In genomic region chr9:133379153-133380086, GRCh38 we compare ENCODE assay signal across 17 cellular contexts. TPM values are rescaled to one million over a fixed set of nuclear protein-coding genes. Genes with fewer than 3 reads are reported as not detected.
DNase-seq lines count a peak whose midpoint lies in the region; ATAC-seq, FAIRE-seq and TF ChIP-seq lines count a peak whose summit lies in the region.
"Had no signal": no experiment of that assay in that cellular context is flagged by ENCODE, and none has a peak within 500 bp of the region (broad histone marks: within the 10 kb centered on the region; RNA-seq: fewer than 3 reads in every experiment).

No MANE protein-coding gene starts in this region.

- peak overlapping the region; percentile 56 for H3K4me2 ChIP-seq in HepG2 (ENCODE audit: low read depth, low read length)
- H3K4me2 ChIP-seq in neuronal stem cell (ENCODE audit: insufficient read depth, low read length, poor library complexity, severe bottlenecking) = no peak overlapping the region
- H3K4me2 ChIP-seq: BLaER1 had no signal

- H3K4me1 Mint-ChIP-seq in glutamatergic neuron (ENCODE audit: low read depth, unreplicated experiment) = no peaks in the 10 kb centered on the region

- peaks cover 3% of the 10 kb centered on the region for H3K27me3 Mint-ChIP-seq in glutamatergic neuron (ENCODE audit: unreplicated experiment)

- no peak for TF ChIP-seq CTCF in HepG2 (CRISPR knock-in tag; IDR thresholded peaks at IDR 0.05)
- TF ChIP-seq CTCF in right lobe of liver (IDR thresholded peaks at IDR 0.05) = no peak
- TF ChIP-seq CTCF in glutamatergic neuron (IDR thresholded peaks at IDR 0.05; ENCODE audit: partially characterized antibody, unreplicated experiment) = no peak

- 63% methylated on average over 10 of the region's 14 CpGs for WGBS in HepG2 (ENCODE audit: low lambda C conversion rate)
- WGBS in right lobe of liver (ENCODE audit: insufficient coverage, low coverage, low lambda C conversion rate, missing lambda C conversion rate) = 95% methylated on average over 5 of the region's 14 CpGs
- no CpG with 5 or more reads among the region's 14 CpGs for WGBS in neuronal stem cell (ENCODE audit: extremely low coverage in 2 of 2, insufficient read length in 2 of 2, insufficient replicate concordance in 1 of 2), 2 donors

- peaks cover 8% of the 10 kb centered on the region; the same call in 1 of the 2 replicates for H4K20me1 ChIP-seq in HepG2 (ENCODE audit: insufficient read depth, low read length)

- intact Hi-C loops in HepG2 (cut with micrococcal nuclease; ENCODE audit: unreplicated experiment) (no loop called here), right lobe of liver (cut with DNase I) (loop anchor here in 1 of 2 donors (10.0 kb wide), 1 partner anchor 45 kb away; the partner anchor contains the start of gene SURF6)

- H2AK5ac ChIP-seq in neuronal stem cell (ENCODE audit: low read depth, low read length) = peak overlapping the region; percentile 40

- H3K23ac ChIP-seq in neuronal stem cell (ENCODE audit: low read depth, low read length, poor library complexity) = peak overlapping the region; percentile 39

- no peak for FAIRE-seq in HepG2 (lab: Jason Lieb, UNC)
- FAIRE-seq: H54 had no signal

- POLR2A ChIA-PET in HepG2 (lab: Yijun Ruan, JAX) = interaction anchor here (0.8 to 3.3 kb wide), 4 partner anchors 10 to 80 kb away, joined by 3 to 16 read pairs (median 4); partner anchors contain the start of genes CACFD1, MED22 and RPL7A

- peak overlapping the region; percentile 20 for H2BK15ac ChIP-seq in neuronal stem cell (ENCODE audit: low read length)

- peaks cover 3% of the 10 kb centered on the region for H3K9me3 Mint-ChIP-seq in glutamatergic neuron (ENCODE audit: unreplicated experiment)

- ATAC-seq in HepG2 (no peak), right lobe of liver (no peak), HG03432 (IDR thresholded peaks at IDR 0.05; ENCODE audit: unreplicated experiment) (no peak)
- ATAC-seq: Panc1 had no signal

- H3K4me3 ChIP-seq in HepG2 (replicated peaks in 1 of 3; ENCODE audit: insufficient read depth in 1 of 3, low read depth in 2 of 3, low read length in 3 of 3) (peak overlapping the region in 1 of 3 experiments; percentile 7; a peak in 1 of 6 replicates), right lobe of liver (no peak overlapping the region), neuronal stem cell (ENCODE audit: low read length in 2 of 2) (peak overlapping the region in 1 of 2 donors; percentile 14)
- H3K4me3 ChIP-seq: BLaER1 had no signal

- no peak overlapping the region for H2BK120ac ChIP-seq in neuronal stem cell (ENCODE audit: low read depth, low read length)

- H3K4me1 ChIP-seq in HepG2 (ENCODE audit: insufficient read depth, low read length) (peaks cover 44% of the 10 kb centered on the region), right lobe of liver (peaks cover 0 to 7% (median under 1%) of the 10 kb centered on the region in 4 donors), neuronal stem cell (ENCODE audit: control insufficient read depth in 2 of 2, insufficient read depth in 1 of 2, low read depth in 1 of 2, low read length in 2 of 2) (peaks cover 2 to 7% of the 10 kb centered on the region in 2 donors)

- H2AFZ ChIP-seq in HepG2 (ENCODE audit: low read length) (no peak overlapping the region), neuronal stem cell (ENCODE audit: low read length) (no peak overlapping the region)

- CTCF ChIA-PET in HepG2 (lab: Yijun Ruan, JAX; ENCODE audit: low intra/inter-chr PET ratio, low total read pairs) = no interaction called here

- DNase-seq in HepG2 (ENCODE audit: low spot score) (no peak), right lobe of liver (no peak), glutamatergic neuron (no peak), neuronal stem cell (ENCODE audit: low spot score) (no peak), inferior parietal cortex (ENCODE audit: extremely low spot score) (no peak), SKM-1 (lab: John Stamatoyannopoulos, UW; ENCODE audit: unreplicated experiment) (no peak)
- no peak for DNase-seq in activated CD4-positive, alpha-beta T cell treated with anti-CD3 and anti-CD28 coated beads, Interleukin-2, amount 50 U/mL, for 1 hour
- DNase-seq: DMS153, Kasumi-1, NCI-H1930, NCI-H510A treated with DMSO at 0.1 percent for 48 hours, Right ventricle myocardium superior had no signal

- peaks cover 2% of the 10 kb centered on the region for H3K79me1 ChIP-seq in neuronal stem cell (ENCODE audit: low read depth, low read length)

- no peak overlapping the region for H3K4ac ChIP-seq in neuronal stem cell (ENCODE audit: low read length)

- H3K36me3 ChIP-seq in HepG2 (replicated peaks in 1 of 2; ENCODE audit: control insufficient read depth in 1 of 2, insufficient read depth in 2 of 2, low read length in 2 of 2) (no peaks in the 10 kb centered on the region), right lobe of liver (no peaks in the 10 kb centered on the region), neuronal stem cell (replicated peaks in 1 of 2; ENCODE audit: control insufficient read depth in 2 of 2, insufficient read depth in 2 of 2, low read length in 2 of 2) (peaks cover 0 to 2% of the 10 kb centered on the region in 2 donors)
- H3K36me3 ChIP-seq: BLaER1 had no signal

- H3K4me3 Mint-ChIP-seq in glutamatergic neuron (ENCODE audit: unreplicated experiment) = no peak overlapping the region

- in situ Hi-C loops in HepG2 (cut with HindIII; ENCODE audit: extremely low pct_ligation_motif_present, low pct_unique_long_range_greater_than_20kb) = no loop called here

- no peak overlapping the region for H4K91ac ChIP-seq in neuronal stem cell (ENCODE audit: low read depth, low read length, poor library complexity)

- H4K8ac ChIP-seq in neuronal stem cell (ENCODE audit: low read depth, low read length) = no peak overlapping the region

- H3K36me3 Mint-ChIP-seq in glutamatergic neuron (ENCODE audit: unreplicated experiment) = no peaks in the 10 kb centered on the region

- peak overlapping the region; percentile 32 for H3K14ac ChIP-seq in neuronal stem cell (ENCODE audit: low read length)

- TF ChIP-seq RAD21 in HepG2 (CRISPR knock-in tag; IDR thresholded peaks at IDR 0.05) = no peak

- peak overlapping the region; percentile 72 for H3K18ac ChIP-seq in neuronal stem cell (ENCODE audit: low read length)

- peak overlapping the region; percentile 17 for H3K27ac Mint-ChIP-seq in glutamatergic neuron (ENCODE audit: unreplicated experiment)

- H3K9ac ChIP-seq in HepG2 (ENCODE audit: insufficient read depth, low read depth, low read length) (0 out of 2 replicates have a peak overlapping the region, but pooled peaks have one; percentile 23), neuronal stem cell (ENCODE audit: low read depth, low read length, poor library complexity) (no peak overlapping the region)
- H3K9ac ChIP-seq: BLaER1 had no signal

- no peak overlapping the region for H2BK5ac ChIP-seq in neuronal stem cell (ENCODE audit: low read length)

- no peak for TF ChIP-seq POLR2A in HepG2 (IDR thresholded peaks at IDR 0.05; ENCODE audit: insufficient read depth in 1 of 2, low read depth in 2 of 2, low read length in 2 of 2)
- TF ChIP-seq POLR2A in right lobe of liver (IDR thresholded peaks at IDR 0.05) = no peak

- no TSS peak for BruUV-seq in HepG2 (replicated peaks; lab: Mats Ljungman, UMichigan)

- H3K27ac ChIP-seq in HepG2 (ENCODE audit: extremely low read length, insufficient read depth, low read length) (no peak overlapping the region), right lobe of liver (no peak overlapping the region), neuronal stem cell (replicated peaks; ENCODE audit: low read length) (no peak overlapping the region)
- H3K27ac ChIP-seq: 22Rv1, BLaER1 had no signal

- no peak for TF ChIP-seq EP300 in HepG2 (IDR thresholded peaks at IDR 0.05; ENCODE audit: low read depth in 2 of 2, low read length in 2 of 2)
- no peak for TF ChIP-seq EP300 in HepG2 (CRISPR knock-in tag; IDR thresholded peaks at IDR 0.05; ENCODE audit: borderline replicate concordance)

- H3K27me3 ChIP-seq in HepG2 (ENCODE audit: control insufficient read depth in 1 of 2, insufficient read depth in 2 of 2, low read length in 2 of 2) (no peaks in the 10 kb centered on the region), right lobe of liver (no peaks in the 10 kb centered on the region), neuronal stem cell (ENCODE audit: control insufficient read depth in 3 of 3, insufficient read depth in 3 of 3, low read depth in 1 of 3, low read length in 3 of 3) (peaks cover 0 to 3% (median 0%) of the 10 kb centered on the region in 3 experiments)
- H3K27me3 ChIP-seq: BLaER1 had no signal

- H3K79me2 ChIP-seq in HepG2 (ENCODE audit: insufficient read depth, low read length) = peaks cover 11% of the 10 kb centered on the region

- H3K9me3 ChIP-seq in HepG2 (ENCODE audit: low read length) (peaks cover 10% of the 10 kb centered on the region; the same call in 1 of the 2 replicates), right lobe of liver (no peaks in the 10 kb centered on the region), neuronal stem cell (replicated peaks in 1 of 2; ENCODE audit: control insufficient read depth in 2 of 2, insufficient read depth in 1 of 2, low read depth in 1 of 2, low read length in 2 of 2) (peaks cover 7 to 10% of the 10 kb centered on the region in 2 donors)

- H2BK12ac ChIP-seq in neuronal stem cell (ENCODE audit: low read length) = no peak overlapping the region

RNA-seq across cellular contexts. Expression of gene STKLD1, which starts 3.3 kb away (rescaled TPM):
- 1.1 and 2.2 TPM in 2 replicates for total RNA-seq in HepG2 (2016; rRNA removed; fragmentation: Illumina TruSeq; extraction: Trizol)
- total RNA-seq in HepG2 (2016; cell fraction: cytosol; rRNA removed; fragmentation: Illumina TruSeq; extraction: Trizol; ENCODE audit: low read depth) = 3.2 and 4.6 TPM in 2 replicates
- 1.6 TPM in 2 replicates for total RNA-seq in HepG2 (2016; cell fraction: insoluble cytoplasmic fraction; rRNA removed; fragmentation: Illumina TruSeq; extraction: Trizol)
- total RNA-seq in HepG2 (2016; cell fraction: membrane; rRNA removed; fragmentation: Illumina TruSeq; extraction: Trizol) = 3.7 and 4.8 TPM in 2 replicates
- total RNA-seq in HepG2 (2016; cell fraction: nucleus; rRNA removed; fragmentation: Illumina TruSeq; extraction: Trizol) = 0.53 and 0.75 TPM in 2 replicates
- 1.5 and 3.8 TPM in 2 replicates for polyA plus RNA-seq in HepG2 (2011; rRNA removed)
- 2.0 and 2.7 TPM in 2 replicates for polyA plus RNA-seq in HepG2 (2011; cell fraction: cytosol; rRNA removed)
- polyA plus RNA-seq in HepG2 (2011; cell fraction: nucleus; rRNA removed) = 0.87 and 3.7 TPM in 2 replicates
- polyA plus RNA-seq in HepG2 (2012) = 3.1 and 4.8 TPM in 2 replicates
- polyA plus RNA-seq in HepG2 (2016; cell fraction: cytosol; fragmentation: Illumina TruSeq; extraction: Trizol; ENCODE audit: low read depth) = 4.2 and 4.8 TPM in 2 replicates
- 1.5 and 2.2 TPM in 2 replicates for polyA plus RNA-seq in HepG2 (2016; cell fraction: insoluble cytoplasmic fraction; fragmentation: Illumina TruSeq; extraction: Trizol; ENCODE audit: low read depth)
- polyA plus RNA-seq in HepG2 (2016; cell fraction: membrane; fragmentation: Illumina TruSeq; extraction: Trizol; ENCODE audit: low read depth) = 3.8 and 5.3 TPM in 2 replicates
- 1.2 and 2.1 TPM in 2 replicates for polyA plus RNA-seq in HepG2 (2016; cell fraction: nucleus; fragmentation: Illumina TruSeq; extraction: Trizol; ENCODE audit: insufficient read depth, low read depth)
- 0.56 and 1.5 TPM in 2 replicates for polyA minus RNA-seq in HepG2 (2011; rRNA and poly(A)+ RNA removed; ENCODE audit: low replicate concordance)
- polyA minus RNA-seq in HepG2 (2011; cell fraction: cytosol; rRNA and poly(A)+ RNA removed) = 0.59 TPM in 1 of 2 replicates, not detected in the other
- polyA minus RNA-seq in HepG2 (2011; cell fraction: nucleus; rRNA and poly(A)+ RNA removed) = 0.77 and 1.1 TPM in 2 replicates
- total RNA-seq in right lobe of liver = 1 to 10 TPM in 2 of 6 experiments, under 1 TPM in 3, not detected in 1; 0.43 to 2.6 (median 0.81) TPM
- total RNA-seq in glutamatergic neuron (ENCODE audit: unreplicated experiment) = 2.6 TPM
- polyA plus RNA-seq in neuronal stem cell (2013, experiment 1 of 2) = 1.9 TPM
- 1.6 TPM for polyA plus RNA-seq in neuronal stem cell (2013, experiment 2 of 2)

RNA-seq across cellular contexts. Expression of gene SURF4, which starts 3.6 kb away (rescaled TPM):
- total RNA-seq in HepG2 (2016; rRNA removed; fragmentation: Illumina TruSeq; extraction: Trizol) (135 and 265 TPM in 2 replicates), right lobe of liver (100 to 1,000 TPM; 181 to 243 (median 213) TPM), glutamatergic neuron (ENCODE audit: unreplicated experiment) (111 TPM)
- total RNA-seq in HepG2 (2016; cell fraction: cytosol; rRNA removed; fragmentation: Illumina TruSeq; extraction: Trizol; ENCODE audit: low read depth) = 32.2 and 32.9 TPM in 2 replicates
- 115 and 269 TPM in 2 replicates for total RNA-seq in HepG2 (2016; cell fraction: insoluble cytoplasmic fraction; rRNA removed; fragmentation: Illumina TruSeq; extraction: Trizol)
- 110 and 114 TPM in 2 replicates for total RNA-seq in HepG2 (2016; cell fraction: membrane; rRNA removed; fragmentation: Illumina TruSeq; extraction: Trizol)
- 228 and 275 TPM in 2 replicates for total RNA-seq in HepG2 (2016; cell fraction: nucleus; rRNA removed; fragmentation: Illumina TruSeq; extraction: Trizol)
- polyA plus RNA-seq in HepG2 (2011; rRNA removed) = 220 and 224 TPM in 2 replicates
- polyA plus RNA-seq in HepG2 (2011; cell fraction: cytosol; rRNA removed) = 264 and 277 TPM in 2 replicates
- polyA plus RNA-seq in HepG2 (2011; cell fraction: nucleus; rRNA removed) = 180 and 191 TPM in 2 replicates
- polyA plus RNA-seq in HepG2 (2012) = 188 and 224 TPM in 2 replicates
- polyA plus RNA-seq in HepG2 (2016; cell fraction: cytosol; fragmentation: Illumina TruSeq; extraction: Trizol; ENCODE audit: low read depth) = 32.1 and 37.0 TPM in 2 replicates
- polyA plus RNA-seq in HepG2 (2016; cell fraction: insoluble cytoplasmic fraction; fragmentation: Illumina TruSeq; extraction: Trizol; ENCODE audit: low read depth) = 124 and 145 TPM in 2 replicates
- polyA plus RNA-seq in HepG2 (2016; cell fraction: membrane; fragmentation: Illumina TruSeq; extraction: Trizol; ENCODE audit: low read depth) = 76.2 and 78.0 TPM in 2 replicates
- polyA plus RNA-seq in HepG2 (2016; cell fraction: nucleus; fragmentation: Illumina TruSeq; extraction: Trizol; ENCODE audit: insufficient read depth, low read depth) = 397 and 400 TPM in 2 replicates
- polyA minus RNA-seq in HepG2 (2011; rRNA and poly(A)+ RNA removed; ENCODE audit: low replicate concordance) = 375 and 710 TPM in 2 replicates
- 173 and 200 TPM in 2 replicates for polyA minus RNA-seq in HepG2 (2011; cell fraction: cytosol; rRNA and poly(A)+ RNA removed)
- 72.5 and 84.8 TPM in 2 replicates for polyA minus RNA-seq in HepG2 (2011; cell fraction: nucleus; rRNA and poly(A)+ RNA removed)
- polyA plus RNA-seq in neuronal stem cell (2013, experiment 1 of 2) = 107 TPM
- polyA plus RNA-seq in neuronal stem cell (2013, experiment 2 of 2) = 106 TPM

RNA-seq across cellular contexts. Expression of gene SURF2, which starts 23.1 kb away (rescaled TPM):
- total RNA-seq in HepG2 (2016; rRNA removed; fragmentation: Illumina TruSeq; extraction: Trizol) = 10.3 and 13.6 TPM in 2 replicates
- total RNA-seq in HepG2 (2016; cell fraction: cytosol; rRNA removed; fragmentation: Illumina TruSeq; extraction: Trizol; ENCODE audit: low read depth) = 10.3 and 15.8 TPM in 2 replicates
- 12.0 and 12.6 TPM in 2 replicates for total RNA-seq in HepG2 (2016; cell fraction: insoluble cytoplasmic fraction; rRNA removed; fragmentation: Illumina TruSeq; extraction: Trizol)
- 10.0 and 13.9 TPM in 2 replicates for total RNA-seq in HepG2 (2016; cell fraction: membrane; rRNA removed; fragmentation: Illumina TruSeq; extraction: Trizol)
- total RNA-seq in HepG2 (2016; cell fraction: nucleus; rRNA removed; fragmentation: Illumina TruSeq; extraction: Trizol) = 4.1 and 4.4 TPM in 2 replicates
- 6.1 and 6.3 TPM in 2 replicates for polyA plus RNA-seq in HepG2 (2011; rRNA removed)
- 6.8 and 9.7 TPM in 2 replicates for polyA plus RNA-seq in HepG2 (2011; cell fraction: cytosol; rRNA removed)
- 6.6 and 8.7 TPM in 2 replicates for polyA plus RNA-seq in HepG2 (2011; cell fraction: nucleus; rRNA removed)
- polyA plus RNA-seq in HepG2 (2012) = 6.8 and 8.6 TPM in 2 replicates
- 14.4 and 20.2 TPM in 2 replicates for polyA plus RNA-seq in HepG2 (2016; cell fraction: cytosol; fragmentation: Illumina TruSeq; extraction: Trizol; ENCODE audit: low read depth)
- polyA plus RNA-seq in HepG2 (2016; cell fraction: insoluble cytoplasmic fraction; fragmentation: Illumina TruSeq; extraction: Trizol; ENCODE audit: low read depth) = 19.8 and 21.6 TPM in 2 replicates
- 12.6 and 15.8 TPM in 2 replicates for polyA plus RNA-seq in HepG2 (2016; cell fraction: membrane; fragmentation: Illumina TruSeq; extraction: Trizol; ENCODE audit: low read depth)
- 11.3 and 11.9 TPM in 2 replicates for polyA plus RNA-seq in HepG2 (2016; cell fraction: nucleus; fragmentation: Illumina TruSeq; extraction: Trizol; ENCODE audit: insufficient read depth, low read depth)
- polyA minus RNA-seq in HepG2 (2011; rRNA and poly(A)+ RNA removed; ENCODE audit: low replicate concordance) = 3.5 and 24.4 TPM in 2 replicates
- 2.3 and 5.0 TPM in 2 replicates for polyA minus RNA-seq in HepG2 (2011; cell fraction: cytosol; rRNA and poly(A)+ RNA removed)
- polyA minus RNA-seq in HepG2 (2011; cell fraction: nucleus; rRNA and poly(A)+ RNA removed) = 1.6 and 2.3 TPM in 2 replicates
- total RNA-seq in right lobe of liver = 10 to 100 TPM in 2 of 6 experiments, 1 to 10 TPM in 4; 6.3 to 16.9 (median 8.2) TPM
- total RNA-seq in glutamatergic neuron (ENCODE audit: unreplicated experiment) = 24.0 TPM
- 22.0 TPM for polyA plus RNA-seq in neuronal stem cell (2013, experiment 1 of 2)
- polyA plus RNA-seq in neuronal stem cell (2013, experiment 2 of 2) = 22.0 TPM

RNA-seq across cellular contexts. Expression of gene SURF1, which starts 23.1 kb away (rescaled TPM):
- 10.6 and 17.8 TPM in 2 replicates for total RNA-seq in HepG2 (2016; rRNA removed; fragmentation: Illumina TruSeq; extraction: Trizol)
- total RNA-seq in HepG2 (2016; cell fraction: cytosol; rRNA removed; fragmentation: Illumina TruSeq; extraction: Trizol; ENCODE audit: low read depth) = 21.0 and 25.4 TPM in 2 replicates
- 9.6 and 18.9 TPM in 2 replicates for total RNA-seq in HepG2 (2016; cell fraction: insoluble cytoplasmic fraction; rRNA removed; fragmentation: Illumina TruSeq; extraction: Trizol)
- 22.4 and 26.0 TPM in 2 replicates for total RNA-seq in HepG2 (2016; cell fraction: membrane; rRNA removed; fragmentation: Illumina TruSeq; extraction: Trizol)
- total RNA-seq in HepG2 (2016; cell fraction: nucleus; rRNA removed; fragmentation: Illumina TruSeq; extraction: Trizol) = 13.9 and 14.0 TPM in 2 replicates
- polyA plus RNA-seq in HepG2 (2011; rRNA removed) = 39.2 and 40.7 TPM in 2 replicates
- polyA plus RNA-seq in HepG2 (2011; cell fraction: cytosol; rRNA removed) = 29.3 and 32.3 TPM in 2 replicates
- 29.7 and 32.0 TPM in 2 replicates for polyA plus RNA-seq in HepG2 (2011; cell fraction: nucleus; rRNA removed)
- 22.8 and 26.6 TPM in 2 replicates for polyA plus RNA-seq in HepG2 (2012)
- 52.7 and 53.1 TPM in 2 replicates for polyA plus RNA-seq in HepG2 (2016; cell fraction: cytosol; fragmentation: Illumina TruSeq; extraction: Trizol; ENCODE audit: low read depth)
- 19.0 and 20.1 TPM in 2 replicates for polyA plus RNA-seq in HepG2 (2016; cell fraction: insoluble cytoplasmic fraction; fragmentation: Illumina TruSeq; extraction: Trizol; ENCODE audit: low read depth)
- 38.1 and 44.5 TPM in 2 replicates for polyA plus RNA-seq in HepG2 (2016; cell fraction: membrane; fragmentation: Illumina TruSeq; extraction: Trizol; ENCODE audit: low read depth)
- 46.1 and 51.6 TPM in 2 replicates for polyA plus RNA-seq in HepG2 (2016; cell fraction: nucleus; fragmentation: Illumina TruSeq; extraction: Trizol; ENCODE audit: insufficient read depth, low read depth)
- polyA minus RNA-seq in HepG2 (2011; rRNA and poly(A)+ RNA removed; ENCODE audit: low replicate concordance) = 14.4 and 46.3 TPM in 2 replicates
- 8.0 and 10.5 TPM in 2 replicates for polyA minus RNA-seq in HepG2 (2011; cell fraction: cytosol; rRNA and poly(A)+ RNA removed)
- polyA minus RNA-seq in HepG2 (2011; cell fraction: nucleus; rRNA and poly(A)+ RNA removed) = 7.1 and 7.5 TPM in 2 replicates
- 10 to 100 TPM; 37.4 to 68.8 (median 44.5) TPM for total RNA-seq in right lobe of liver
- total RNA-seq in glutamatergic neuron (ENCODE audit: unreplicated experiment) = 56.1 TPM
- 34.2 TPM for polyA plus RNA-seq in neuronal stem cell (2013, experiment 1 of 2)
- polyA plus RNA-seq in neuronal stem cell (2013, experiment 2 of 2) = 33.7 TPM

RNA-seq across cellular contexts. Expression of gene RPL7A, which starts 31.4 kb away (rescaled TPM):
- total RNA-seq in HepG2 (2016; rRNA removed; fragmentation: Illumina TruSeq; extraction: Trizol) (2,938 and 3,359 TPM in 2 replicates), right lobe of liver (100 to 1,000 TPM; 529 to 851 (median 616) TPM), glutamatergic neuron (ENCODE audit: unreplicated experiment) (1,442 TPM)
- 3,183 and 3,719 TPM in 2 replicates for total RNA-seq in HepG2 (2016; cell fraction: cytosol; rRNA removed; fragmentation: Illumina TruSeq; extraction: Trizol; ENCODE audit: low read depth)
- 2,895 and 3,215 TPM in 2 replicates for total RNA-seq in HepG2 (2016; cell fraction: insoluble cytoplasmic fraction; rRNA removed; fragmentation: Illumina TruSeq; extraction: Trizol)
- 5,789 and 6,219 TPM in 2 replicates for total RNA-seq in HepG2 (2016; cell fraction: membrane; rRNA removed; fragmentation: Illumina TruSeq; extraction: Trizol)
- total RNA-seq in HepG2 (2016; cell fraction: nucleus; rRNA removed; fragmentation: Illumina TruSeq; extraction: Trizol) = 1,151 and 1,198 TPM in 2 replicates
- polyA plus RNA-seq in HepG2 (2011; rRNA removed) = 2,401 and 2,404 TPM in 2 replicates
- 3,191 and 3,845 TPM in 2 replicates for polyA plus RNA-seq in HepG2 (2011; cell fraction: cytosol; rRNA removed)
- 1,035 and 1,145 TPM in 2 replicates for polyA plus RNA-seq in HepG2 (2011; cell fraction: nucleus; rRNA removed)
- 2,335 and 2,606 TPM in 2 replicates for polyA plus RNA-seq in HepG2 (2012)
- polyA plus RNA-seq in HepG2 (2016; cell fraction: cytosol; fragmentation: Illumina TruSeq; extraction: Trizol; ENCODE audit: low read depth) = 3,837 and 4,399 TPM in 2 replicates
- 3,343 and 3,509 TPM in 2 replicates for polyA plus RNA-seq in HepG2 (2016; cell fraction: insoluble cytoplasmic fraction; fragmentation: Illumina TruSeq; extraction: Trizol; ENCODE audit: low read depth)
- polyA plus RNA-seq in HepG2 (2016; cell fraction: membrane; fragmentation: Illumina TruSeq; extraction: Trizol; ENCODE audit: low read depth) = 6,158 and 6,472 TPM in 2 replicates
- 1,904 and 1,909 TPM in 2 replicates for polyA plus RNA-seq in HepG2 (2016; cell fraction: nucleus; fragmentation: Illumina TruSeq; extraction: Trizol; ENCODE audit: insufficient read depth, low read depth)
- polyA minus RNA-seq in HepG2 (2011; rRNA and poly(A)+ RNA removed; ENCODE audit: low replicate concordance) = 1,962 and 4,695 TPM in 2 replicates
- 853 and 917 TPM in 2 replicates for polyA minus RNA-seq in HepG2 (2011; cell fraction: cytosol; rRNA and poly(A)+ RNA removed)
- 477 and 550 TPM in 2 replicates for polyA minus RNA-seq in HepG2 (2011; cell fraction: nucleus; rRNA and poly(A)+ RNA removed)
- polyA plus RNA-seq in neuronal stem cell (2013, experiment 1 of 2) = 3,338 TPM
- polyA plus RNA-seq in neuronal stem cell (2013, experiment 2 of 2) = 3,301 TPM
